8 cellular contexts compared by ENCODE assay signal in the genomic region with DNA sequence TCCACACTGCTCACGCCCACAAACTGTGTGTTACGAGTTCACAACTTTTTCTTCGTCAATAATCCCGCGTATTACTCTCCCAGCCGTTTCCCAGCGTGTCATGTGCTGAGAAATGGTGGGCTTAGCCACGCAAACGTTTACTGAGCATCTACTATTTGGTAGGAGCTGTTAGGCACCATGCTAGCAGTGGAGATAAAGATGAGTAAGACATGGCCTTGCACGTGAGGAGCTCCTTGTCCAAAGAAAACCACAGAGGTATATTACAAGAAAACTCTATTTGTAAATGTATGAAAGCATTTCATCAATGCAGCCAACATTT. TPM values are rescaled to one million over a fixed set of nuclear protein-coding genes. Genes with fewer than 3 reads are reported as not detected.
DNase-seq lines count a peak whose midpoint lies in the region; ATAC-seq, FAIRE-seq and TF ChIP-seq lines count a peak whose summit lies in the region.

No MANE protein-coding gene starts in this region.

- H3K36me3 Mint-ChIP-seq in activated T-cell treated with anti-CD3 and anti-CD28 coated beads, Interleukin-2, amount 50 U/mL, for 24 hours (ENCODE audit: low read depth) = peaks cover 39% of the 10 kb centered on the region
- peaks cover 16% of the 10 kb centered on the region for H3K36me3 Mint-ChIP-seq in activated naive CD8-positive, alpha-beta T cell treated with anti-CD3 and anti-CD28 coated beads, Interleukin-2, amount 50 U/mL, for 24 hours (ENCODE audit: low read depth)

- peaks cover 28% of the 10 kb centered on the region for H3K4me1 Mint-ChIP-seq in activated T-cell treated with anti-CD3 and anti-CD28 coated beads, Interleukin-2, amount 50 U/mL, for 24 hours (ENCODE audit: low read depth)
- H3K4me1 Mint-ChIP-seq in activated naive CD8-positive, alpha-beta T cell treated with anti-CD3 and anti-CD28 coated beads, Interleukin-2, amount 50 U/mL, for 24 hours = peaks cover 28% of the 10 kb centered on the region

- no peak for TF ChIP-seq CTCF in D721Med (IDR thresholded peaks at IDR 0.05; ENCODE audit: insufficient read depth, missing control alignments)

- no peak for ATAC-seq in activated naive CD8-positive, alpha-beta T cell treated with anti-CD3 and anti-CD28 coated beads, Interleukin-2, amount 50 U/mL, for 24 hours

- peak overlapping the region; percentile 99 for H3K4me3 ChIP-seq in thymus (ENCODE audit: low read length)

- H3K27me3 Mint-ChIP-seq in activated T-cell treated with anti-CD3 and anti-CD28 coated beads, Interleukin-2, amount 50 U/mL, for 24 hours = no peaks in the 10 kb centered on the region
- H3K27me3 Mint-ChIP-seq in activated naive CD8-positive, alpha-beta T cell treated with anti-CD3 and anti-CD28 coated beads, Interleukin-2, amount 50 U/mL, for 24 hours = no peaks in the 10 kb centered on the region

- 48% methylated on average over 10 of the region's 10 CpGs for WGBS in thymus

- peaks cover 14% of the 10 kb centered on the region for H3K36me3 ChIP-seq in thymus (ENCODE audit: control insufficient read depth, insufficient read depth)

- H3K27me3 ChIP-seq in layer of hippocampus (ENCODE audit: control insufficient read depth, insufficient read depth, low read length) = no peaks in the 10 kb centered on the region
- H3K27me3 ChIP-seq in thymus (ENCODE audit: control insufficient read depth, insufficient read depth) = peaks cover 4% of the 10 kb centered on the region

- H3K27ac ChIP-seq in layer of hippocampus (ENCODE audit: low read depth, low read length) (peak overlapping the region; percentile 94), thymus (ENCODE audit: low read depth) (no peak overlapping the region)

- no peak for FAIRE-seq in D721Med (lab: Jason Lieb, UNC)

- peak overlapping the region; percentile 98 for H3K27ac Mint-ChIP-seq in activated T-cell treated with anti-CD3 and anti-CD28 coated beads, Interleukin-2, amount 50 U/mL, for 24 hours
- peak overlapping the region; percentile 98 for H3K27ac Mint-ChIP-seq in activated naive CD8-positive, alpha-beta T cell treated with anti-CD3 and anti-CD28 coated beads, Interleukin-2, amount 50 U/mL, for 24 hours

- H3K4me1 ChIP-seq in thymus (ENCODE audit: control insufficient read depth, insufficient read depth, low read length) = peaks cover 13% of the 10 kb centered on the region

- no peak for DNase-seq in activated T-cell treated with anti-CD3 and anti-CD28 coated beads, Interleukin-2, amount 50 U/mL, for 24 hours
- DNase-seq in activated T-cell treated with anti-CD3 and anti-CD28 coated beads, Interleukin-2, amount 50 U/mL, for 1 hour = no peak
- no peak for DNase-seq in activated naive CD8-positive, alpha-beta T cell treated with anti-CD3 and anti-CD28 coated beads, Interleukin-2, amount 50 U/mL, for 24 hours
- DNase-seq in D721Med (ENCODE audit: insufficient read length, low spot score) (no peak), SKM-1 (lab: John Stamatoyannopoulos, UW; ENCODE audit: unreplicated experiment) (no peak), ureter (ENCODE audit: low spot score) (no peak)

- H3K4me3 Mint-ChIP-seq in activated T-cell treated with anti-CD3 and anti-CD28 coated beads, Interleukin-2, amount 50 U/mL, for 24 hours = peak overlapping the region; percentile 96
- H3K4me3 Mint-ChIP-seq in activated naive CD8-positive, alpha-beta T cell treated with anti-CD3 and anti-CD28 coated beads, Interleukin-2, amount 50 U/mL, for 24 hours = peak overlapping the region; percentile 98

- H3K9me3 Mint-ChIP-seq in activated T-cell treated with anti-CD3 and anti-CD28 coated beads, Interleukin-2, amount 50 U/mL, for 24 hours = no peaks in the 10 kb centered on the region
- H3K9me3 Mint-ChIP-seq in activated naive CD8-positive, alpha-beta T cell treated with anti-CD3 and anti-CD28 coated beads, Interleukin-2, amount 50 U/mL, for 24 hours = no peaks in the 10 kb centered on the region

- no peaks in the 10 kb centered on the region for H3K9me3 ChIP-seq in thymus (ENCODE audit: control insufficient read depth)

RNA-seq across cellular contexts. Expression of a gene that starts 0.8 kb away (rescaled TPM):
- polyA plus RNA-seq in thymus = 47.6 TPM
- total RNA-seq in ureter = 26.8 TPM

RNA-seq across cellular contexts. Expression of a gene that starts 22.1 kb away (rescaled TPM):
- polyA plus RNA-seq in thymus = 0.21 TPM
- not detected for total RNA-seq in ureter

RNA-seq across cellular contexts. Expression of a gene that starts 41.1 kb away (rescaled TPM):
- 15.3 TPM for polyA plus RNA-seq in thymus
- 14.6 TPM for total RNA-seq in ureter

RNA-seq across cellular contexts. Expression of a gene that starts 41.2 kb away (rescaled TPM):
- 5.5 TPM for polyA plus RNA-seq in thymus
- 11.9 TPM for total RNA-seq in ureter
